ENCODE assay signal across 22 cellular contexts in the genomic region with DNA sequence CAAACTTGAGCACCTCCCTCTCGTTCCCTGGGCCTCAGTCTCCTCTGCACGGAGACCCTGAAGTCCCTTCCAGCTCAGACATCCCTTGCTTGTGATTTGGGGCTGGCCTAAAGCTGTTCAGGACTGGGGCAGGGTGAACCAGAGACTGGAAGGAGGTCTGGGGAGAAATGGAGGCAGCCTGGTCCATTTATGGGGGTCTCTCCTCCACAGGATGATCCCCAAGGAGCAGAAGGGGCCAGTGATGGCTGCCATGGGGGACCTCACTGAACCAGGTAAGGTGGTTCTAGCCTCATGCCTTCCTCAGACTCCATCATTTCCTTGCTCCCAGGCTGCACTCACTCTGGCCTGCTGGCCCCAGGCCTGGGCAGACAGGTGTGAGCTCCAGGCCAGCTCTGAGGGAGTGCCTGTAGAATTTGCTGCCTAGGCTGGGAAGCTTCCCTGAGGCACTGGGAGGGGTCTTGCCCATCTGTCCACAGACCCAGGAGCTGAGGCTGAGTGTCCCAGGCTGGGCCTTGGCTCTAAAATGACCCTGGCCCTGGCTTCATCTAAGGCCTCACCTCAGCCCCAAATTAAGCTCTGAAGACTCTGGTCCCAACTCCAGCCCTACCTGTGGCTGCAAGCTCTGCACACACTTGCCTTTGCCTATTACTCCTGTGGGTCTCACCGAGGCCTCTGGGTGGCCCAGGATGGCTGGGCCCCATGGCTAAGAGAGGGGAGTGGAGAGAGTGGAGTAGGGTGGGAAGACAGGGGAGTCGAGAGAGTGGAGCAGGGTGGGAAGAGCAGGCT.
"Had no signal": no experiment of that assay in that cellular context is flagged by ENCODE, and none has a peak within 500 bp of the region (broad histone marks: within the 10 kb centered on the region; RNA-seq: fewer than 3 reads in every experiment).

No MANE protein-coding gene starts in this region.

- H3K9me3 ChIP-seq: body of pancreas, neutrophil, SK-N-SH, tibial nerve had no signal

- H3K9me3 Mint-ChIP-seq: central memory CD8-positive, alpha-beta T cell; mesothelial cell of epicardium had no signal

- H3K4me1 ChIP-seq: body of pancreas had no signal

- H3K4me3 ChIP-seq: body of pancreas, tibial nerve had no signal

- H3K27ac ChIP-seq: body of pancreas, neutrophil had no signal

- H3K27me3 ChIP-seq: body of pancreas, tibial nerve had no signal

- H3K36me3 ChIP-seq: neutrophil, tibial nerve had no signal

- ATAC-seq: body of pancreas had no signal

- H3K4me3 Mint-ChIP-seq: activated naive CD8-positive, alpha-beta T cell; central memory CD8-positive, alpha-beta T cell; mesothelial cell of epicardium had no signal

- H3K27ac Mint-ChIP-seq: activated naive CD8-positive, alpha-beta T cell; mesothelial cell of epicardium had no signal

- H3K9ac ChIP-seq: SK-N-SH had no signal

- H3K4me2 ChIP-seq: SK-N-SH had no signal

- DNase-seq: activated CD4-positive, alpha-beta T cell treated with anti-CD3 and anti-CD28 coated beads, Interleukin-2, amount 50 U/mL, for 48 hours; activated gamma-delta T cell treated with Interleukin-2 at 50 U/mL for 16 hours; activated T-cell treated with anti-CD3 and anti-CD28 coated beads, Interleukin-2, amount 50 U/mL, for 48 hours; amniotic stem cell; body of pancreas; cortex of kidney; effector CD4-positive, alpha-beta T cell; foreskin fibroblast; glutamatergic neuron; kidney glomerular epithelial cell; SK-N-SH; small intestine; stimulated activated CD4-positive, alpha-beta T cell treated with anti-CD3 and anti-CD28 coated beads, Interleukin-4, amount 100 ng/mL, for 24 hours; stimulated activated naive CD4-positive, alpha-beta T cell treated with Interleukin-2 at 50 U/mL for 16 hours; substantia nigra; T-helper 1 cell; T1000 had no signal

- H3K36me3 Mint-ChIP-seq: activated naive CD8-positive, alpha-beta T cell; mesothelial cell of epicardium had no signal

- H3K9me2 ChIP-seq: SK-N-SH had no signal
